Comparison of ENCODE assay signal across 8 cellular contexts in the genomic region with DNA sequence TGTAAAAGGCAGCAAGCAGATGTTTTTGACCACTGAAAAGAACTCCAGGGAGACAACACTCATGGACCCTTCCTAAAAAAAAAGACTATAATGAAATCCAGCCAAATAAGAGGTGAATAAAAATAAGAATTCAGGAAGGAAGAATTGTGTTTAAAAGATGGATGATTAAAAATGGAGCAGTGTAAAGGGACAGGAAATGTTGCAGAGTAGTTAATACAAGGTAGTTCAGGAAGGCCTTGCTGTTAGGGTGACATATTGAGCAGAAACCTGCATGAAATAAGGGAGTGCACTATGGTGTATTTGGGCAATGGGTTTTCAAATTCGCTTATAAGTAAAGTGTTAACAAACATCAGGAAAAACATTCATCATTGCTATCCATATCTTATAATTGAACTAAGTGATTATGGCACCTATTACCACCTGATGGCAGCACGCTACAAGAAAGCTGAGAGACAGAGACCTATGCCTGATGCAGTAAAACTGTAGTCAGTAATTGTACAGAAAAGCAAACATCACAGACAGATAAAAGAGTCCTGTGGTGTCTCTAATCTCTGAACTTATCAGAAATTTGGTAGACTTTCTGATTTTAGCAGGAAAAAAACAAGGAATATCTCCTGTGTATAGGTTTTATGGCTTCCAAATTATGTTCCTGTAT. TPM values are rescaled to one million over a fixed set of nuclear protein-coding genes. Genes with fewer than 3 reads are reported as not detected.
A peak's percentile ranks its signal among the peaks of the same experiment; 100 is the strongest.
DNase-seq lines count a peak whose midpoint lies in the region; ATAC-seq, FAIRE-seq and TF ChIP-seq lines count a peak whose summit lies in the region.

No MANE protein-coding gene starts in this region.

- H3K4me3 ChIP-seq in kidney (ENCODE audit: low read length in 2 of 2) = no peak overlapping the region

- peak; percentile 8 for FAIRE-seq in kidney (lab: Jason Lieb, UNC)

- no peak overlapping the region for H3K27ac ChIP-seq in kidney (ENCODE audit: low read depth in 2 of 2, low read length in 2 of 2)

- intact Hi-C loops in kidney (cut with DNase I) = no loop called here

- no peak overlapping the region for H3K9ac ChIP-seq in kidney (ENCODE audit: low read length in 2 of 2)

- H3K27ac Mint-ChIP-seq in activated naive CD4-positive, alpha-beta T cell treated with anti-CD3 and anti-CD28 coated beads, Interleukin-2, amount 50 U/mL, for 72 hours = no peak overlapping the region

- H3K9me3 Mint-ChIP-seq in activated naive CD4-positive, alpha-beta T cell treated with anti-CD3 and anti-CD28 coated beads, Interleukin-2, amount 50 U/mL, for 72 hours = no peaks in the 10 kb centered on the region

- H3K9me3 ChIP-seq in kidney (ENCODE audit: control insufficient read depth in 1 of 2, low read length in 2 of 2) = no peaks in the 10 kb centered on the region

- peak; percentile 39 for TF ChIP-seq CTCF in kidney (IDR thresholded peaks at IDR 0.05; ENCODE audit: borderline replicate concordance, extremely low read depth, insufficient read depth)

- peak; percentile 61 for DNase-seq in COLO829 (ENCODE audit: low spot score)
- peak; percentile 23 for DNase-seq in HS-5 (ENCODE audit: low read depth)
- DNase-seq in NCI-H774 (lab: John Stamatoyannopoulos, UW) = peak; percentile 42
- peak in 1 of 2 donors; percentile 20 for DNase-seq in activated naive CD4-positive, alpha-beta T cell treated with anti-CD3 and anti-CD28 coated beads, Interleukin-2, amount 50 U/mL, for 72 hours (ENCODE audit: low spot score in 2 of 2)
- DNase-seq in kidney = no peak
- DNase-seq in activated effector memory CD4-positive, alpha-beta T cell treated with Interleukin-2 at 50 U/mL for 16 hours = no peak

- peak; percentile 56 for ATAC-seq in GM19035 (IDR thresholded peaks at IDR 0.05; ENCODE audit: unreplicated experiment)
- ATAC-seq in activated naive CD4-positive, alpha-beta T cell treated with anti-CD3 and anti-CD28 coated beads, Interleukin-2, amount 50 U/mL, for 72 hours = peak; percentile 89 to 92
- no peak for ATAC-seq in HG03469 (IDR thresholded peaks at IDR 0.05; ENCODE audit: unreplicated experiment)

- H3K4me1 ChIP-seq in kidney (ENCODE audit: control insufficient read depth in 1 of 2, insufficient read depth in 1 of 2, low read depth in 1 of 2, low read length in 2 of 2) = no peaks in the 10 kb centered on the region

- no peaks in the 10 kb centered on the region for H3K36me3 Mint-ChIP-seq in activated naive CD4-positive, alpha-beta T cell treated with anti-CD3 and anti-CD28 coated beads, Interleukin-2, amount 50 U/mL, for 72 hours

- no peaks in the 10 kb centered on the region for H3K36me3 ChIP-seq in kidney (ENCODE audit: control insufficient read depth in 1 of 2, insufficient read depth in 2 of 2, low read length in 2 of 2)

RNA-seq across cellular contexts. Expression of a gene that starts 5.8 kb away (rescaled TPM):
- total RNA-seq in activated naive CD4-positive, alpha-beta T cell treated with anti-CD3 and anti-CD28 coated beads, Interleukin-2, amount 50 U/mL, for 72 hours = 10 to 100 TPM; 22.0 to 29.2 TPM
- 18.9 TPM for total RNA-seq in kidney
- polyA plus RNA-seq in kidney (ENCODE audit: insufficient read depth, low read depth, low replicate concordance) = 8.5 TPM

RNA-seq across cellular contexts. Expression of a gene that starts 6.6 kb away (rescaled TPM):
- total RNA-seq in activated naive CD4-positive, alpha-beta T cell treated with anti-CD3 and anti-CD28 coated beads, Interleukin-2, amount 50 U/mL, for 72 hours = 10 to 100 TPM; 38.3 to 39.0 TPM
- total RNA-seq in kidney = 47.3 TPM
- 17.1 TPM for polyA plus RNA-seq in kidney (ENCODE audit: insufficient read depth, low read depth, low replicate concordance)

RNA-seq across cellular contexts. Expression of a gene that starts 48.3 kb away (rescaled TPM):
- total RNA-seq in activated naive CD4-positive, alpha-beta T cell treated with anti-CD3 and anti-CD28 coated beads, Interleukin-2, amount 50 U/mL, for 72 hours = not detected
- not detected for total RNA-seq in kidney
- polyA plus RNA-seq in kidney (ENCODE audit: insufficient read depth, low read depth, low replicate concordance) = not detected

Comparison
In these comparisons a context has a peak if more than half of its experiments do, and no peak if none do; other contexts are left out.
1. DNase-seq: peak in COLO829 (single experiment), HS-5 (single experiment) and NCI-H774 (single experiment); none in kidney (single experiment) and activated effector memory CD4-positive, alpha-beta T cell treated with Interleukin-2 at 50 U/mL for 16 hours (single experiment).